8 cellular contexts compared by ENCODE assay signal in the genomic region with DNA sequence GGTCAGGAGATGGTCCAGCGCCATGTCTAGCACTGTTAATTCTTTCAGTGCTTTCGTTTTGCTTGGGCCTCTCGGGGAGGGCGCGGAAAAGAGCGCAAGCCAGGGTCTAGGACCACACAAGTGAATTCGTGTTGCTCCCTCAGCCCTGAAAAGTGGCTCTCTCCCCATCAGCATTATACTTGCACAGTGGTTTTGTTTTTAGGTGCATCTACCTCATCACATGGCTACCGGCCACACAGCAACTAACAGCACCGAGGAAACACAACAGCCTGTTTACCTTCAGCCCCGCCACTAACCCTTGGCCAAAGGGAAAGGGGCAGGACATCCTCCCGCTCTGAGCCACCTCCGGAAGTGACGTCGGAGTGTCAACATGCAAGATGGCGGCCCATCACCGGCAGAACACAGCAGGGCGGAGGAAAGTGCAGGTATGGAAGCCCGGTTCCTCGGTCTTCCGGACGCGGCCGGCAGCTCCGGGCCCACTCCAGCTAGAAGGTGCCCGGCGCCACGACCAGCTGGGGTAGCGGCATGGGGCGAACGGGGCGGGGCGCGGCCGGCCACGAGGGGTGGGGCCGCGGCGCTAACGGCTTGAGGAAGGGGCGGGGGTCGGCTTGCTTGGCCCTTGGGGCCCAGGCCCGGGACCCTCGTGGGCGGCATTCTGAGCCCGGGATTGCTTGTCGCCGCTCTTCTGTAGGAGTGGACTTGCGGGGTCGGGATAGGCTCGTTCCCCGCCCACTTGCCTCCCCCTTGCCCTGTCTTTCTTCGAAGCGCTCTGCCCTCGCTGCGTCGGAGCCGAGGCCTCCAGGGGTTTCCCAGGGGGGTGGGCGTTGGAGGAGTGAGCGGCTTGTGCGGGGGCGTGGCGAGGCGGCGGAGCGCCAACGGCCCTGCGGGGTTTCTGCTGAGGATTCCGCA. TPM values are rescaled to one million over a fixed set of nuclear protein-coding genes. Genes with fewer than 3 reads are reported as not detected.
A peak's percentile ranks its signal among the peaks of the same experiment; 100 is the strongest.
DNase-seq lines count a peak whose midpoint lies in the region; ATAC-seq lines count a peak whose summit lies in the region.

Gene SCN11A (minus strand): TSS at position 296 of the 909 bp plus-strand sequence. CDS start 101,582 bp downstream, outside the sequence.
Gene WDR48 (plus strand): TSS at position 368 of the 909 bp plus-strand sequence. CDS start 10 bp downstream, at position 378.

- peaks cover 19% of the 10 kb centered on the region for H3K4me1 Mint-ChIP-seq in activated T-helper 2 cell treated with anti-CD3 and anti-CD28 coated beads, Interferon-gamma antibody, Interleukin-2, Interleukin-4, amounts not matched to agents 10 μg/mL and 5 μg/mL and 100 μg/mL, durations not matched to agents 14 hours and 24 hours and 36 hours (ENCODE audit: low read depth)
- H3K4me1 Mint-ChIP-seq in naive thymus-derived CD8-positive, alpha-beta T cell, result peaks cover 28 to 76% (median 69%) of the 10 kb centered on the region in 4 donors
- H3K4me1 Mint-ChIP-seq in stimulated activated naive B cell treated with anti-CD40 and anti-IgM and Interleukin-4, amounts not matched to agents 10 μg/mL and 1 μg/mL and 100 μg/mL, for 72 hours, result peaks cover 23 to 42% of the 10 kb centered on the region in 2 donors

- peaks cover 2% of the 10 kb centered on the region for H3K27me3 Mint-ChIP-seq in activated T-helper 2 cell treated with anti-CD3 and anti-CD28 coated beads, Interferon-gamma antibody, Interleukin-2, Interleukin-4, amounts not matched to agents 10 μg/mL and 5 μg/mL and 100 μg/mL, durations not matched to agents 14 hours and 24 hours and 36 hours (ENCODE audit: low read depth)
- H3K27me3 Mint-ChIP-seq in naive thymus-derived CD8-positive, alpha-beta T cell, result no peaks in the 10 kb centered on the region
- H3K27me3 Mint-ChIP-seq in stimulated activated naive B cell treated with anti-CD40 and anti-IgM and Interleukin-4, amounts not matched to agents 10 μg/mL and 1 μg/mL and 100 μg/mL, for 72 hours, result no peaks in the 10 kb centered on the region

- H3K4me3 Mint-ChIP-seq in activated T-helper 2 cell treated with anti-CD3 and anti-CD28 coated beads, Interferon-gamma antibody, Interleukin-2, Interleukin-4, amounts not matched to agents 10 μg/mL and 5 μg/mL and 100 μg/mL, durations not matched to agents 14 hours and 24 hours and 36 hours (ENCODE audit: low read depth), result peak within 1 kb of the TSS; percentile 91
- peak within 1 kb of the TSS; percentile 92 to 100 (median 98) for H3K4me3 Mint-ChIP-seq in naive thymus-derived CD8-positive, alpha-beta T cell
- peak within 1 kb of the TSS; percentile 96 to 98 for H3K4me3 Mint-ChIP-seq in stimulated activated naive B cell treated with anti-CD40 and anti-IgM and Interleukin-4, amounts not matched to agents 10 μg/mL and 1 μg/mL and 100 μg/mL, for 72 hours

- peak; percentile 88 to 91 for ATAC-seq in naive thymus-derived CD8-positive, alpha-beta T cell
- peak; percentile 97 to 98 for ATAC-seq in stimulated activated naive B cell treated with anti-CD40 and anti-IgM and Interleukin-4, amounts not matched to agents 10 μg/mL and 1 μg/mL and 100 μg/mL, for 72 hours (replicated peaks)

- DNase-seq in EH (ENCODE audit: low read depth), result peak; percentile 90
- DNase-seq in GOT3 (lab: John Stamatoyannopoulos, UW), result peak; percentile 34
- DNase-seq in LHCN-M2 (ENCODE audit: low read depth), result peak; percentile 86
- DNase-seq in RPMI7951 (ENCODE audit: low read depth), result peak; percentile 91
- DNase-seq in activated T-helper 2 cell treated with anti-CD3 and anti-CD28 coated beads, Interferon-gamma antibody, Interleukin-2, Interleukin-4, amounts not matched to agents 10 μg/mL and 5 μg/mL and 100 μg/mL, durations not matched to agents 14 hours and 24 hours and 36 hours (ENCODE audit: low spot score), result peak; percentile 90
- DNase-seq in fibroblast of peridontal ligament (ENCODE audit: extremely low read depth), result peak; percentile 90
- peak; percentile 80 to 98 (median 91) for DNase-seq in naive thymus-derived CD8-positive, alpha-beta T cell
- peak; percentile 90 for DNase-seq in stimulated activated naive B cell treated with anti-CD40 and anti-IgM and Interleukin-4, amounts not matched to agents 10 μg/mL and 1 μg/mL and 100 μg/mL, for 72 hours

- peak within 1 kb of the TSS; percentile 95 for H3K27ac Mint-ChIP-seq in activated T-helper 2 cell treated with anti-CD3 and anti-CD28 coated beads, Interferon-gamma antibody, Interleukin-2, Interleukin-4, amounts not matched to agents 10 μg/mL and 5 μg/mL and 100 μg/mL, durations not matched to agents 14 hours and 24 hours and 36 hours
- H3K27ac Mint-ChIP-seq in naive thymus-derived CD8-positive, alpha-beta T cell, result peak within 1 kb of the TSS; percentile 98 to 100 (median 99)
- H3K27ac Mint-ChIP-seq in stimulated activated naive B cell treated with anti-CD40 and anti-IgM and Interleukin-4, amounts not matched to agents 10 μg/mL and 1 μg/mL and 100 μg/mL, for 72 hours, result peak within 1 kb of the TSS; percentile 97

- intact Hi-C loops in activated T-helper 2 cell treated with anti-CD3 and anti-CD28 coated beads, Interferon-gamma antibody, Interleukin-2, Interleukin-4, amounts not matched to agents 10 μg/mL and 5 μg/mL and 100 μg/mL, durations not matched to agents 14 hours and 24 hours and 36 hours (cut with micrococcal nuclease), result loop anchor here (10.0 kb wide), 1 partner anchor 333 kb away; the partner anchor contains the start of gene SLC25A38

- no peaks in the 10 kb centered on the region for H3K36me3 Mint-ChIP-seq in activated T-helper 2 cell treated with anti-CD3 and anti-CD28 coated beads, Interferon-gamma antibody, Interleukin-2, Interleukin-4, amounts not matched to agents 10 μg/mL and 5 μg/mL and 100 μg/mL, durations not matched to agents 14 hours and 24 hours and 36 hours (ENCODE audit: low read depth)
- H3K36me3 Mint-ChIP-seq in naive thymus-derived CD8-positive, alpha-beta T cell, result peaks cover 0 to 7% (median 0%) of the 10 kb centered on the region in 3 donors
- peaks cover 0 to 2% of the 10 kb centered on the region in 2 donors for H3K36me3 Mint-ChIP-seq in stimulated activated naive B cell treated with anti-CD40 and anti-IgM and Interleukin-4, amounts not matched to agents 10 μg/mL and 1 μg/mL and 100 μg/mL, for 72 hours

- POLR2A ChIA-PET in naive thymus-derived CD8-positive, alpha-beta T cell (lab: Charles Lee), result interaction anchor here (0.5 to 0.8 kb wide), 3 partner anchors 51 to 121 kb away, joined by 3 read pairs; no protein-coding TSS in a partner anchor

- H3K9me3 Mint-ChIP-seq in activated T-helper 2 cell treated with anti-CD3 and anti-CD28 coated beads, Interferon-gamma antibody, Interleukin-2, Interleukin-4, amounts not matched to agents 10 μg/mL and 5 μg/mL and 100 μg/mL, durations not matched to agents 14 hours and 24 hours and 36 hours, result no peaks in the 10 kb centered on the region
- H3K9me3 Mint-ChIP-seq in naive thymus-derived CD8-positive, alpha-beta T cell, result no peaks in the 10 kb centered on the region
- H3K9me3 Mint-ChIP-seq in stimulated activated naive B cell treated with anti-CD40 and anti-IgM and Interleukin-4, amounts not matched to agents 10 μg/mL and 1 μg/mL and 100 μg/mL, for 72 hours, result no peaks in the 10 kb centered on the region

RNA-seq across cellular contexts. Expression of gene SCN11A, which starts in this region (rescaled TPM):
- not detected in 2 replicates for total RNA-seq in LHCN-M2 (2014; rRNA removed)
- not detected for polyA plus RNA-seq in LHCN-M2 (2012)
- not detected in 2 replicates for total RNA-seq in RPMI7951 (2014; rRNA removed; shearing (Covaris generic))
- total RNA-seq in activated T-helper 2 cell treated with anti-CD3 and anti-CD28 coated beads, Interferon-gamma antibody, Interleukin-2, Interleukin-4, amounts not matched to agents 10 μg/mL and 5 μg/mL and 100 μg/mL, durations not matched to agents 14 hours and 24 hours and 36 hours, result 0.02 TPM in 2 replicates
- under 1 TPM; 0.39 to 0.47 TPM for total RNA-seq in naive thymus-derived CD8-positive, alpha-beta T cell
- polyA plus RNA-seq in naive thymus-derived CD8-positive, alpha-beta T cell, result not detected

RNA-seq across cellular contexts. Expression of gene WDR48, which starts in this region (rescaled TPM):
- total RNA-seq in LHCN-M2 (2014; rRNA removed), result 16.6 and 19.1 TPM in 2 replicates
- 7.8 TPM for polyA plus RNA-seq in LHCN-M2 (2012)
- 26.8 and 26.9 TPM in 2 replicates for total RNA-seq in RPMI7951 (2014; rRNA removed; shearing (Covaris generic))
- total RNA-seq in activated T-helper 2 cell treated with anti-CD3 and anti-CD28 coated beads, Interferon-gamma antibody, Interleukin-2, Interleukin-4, amounts not matched to agents 10 μg/mL and 5 μg/mL and 100 μg/mL, durations not matched to agents 14 hours and 24 hours and 36 hours, result 35.1 and 38.6 TPM in 2 replicates
- total RNA-seq in naive thymus-derived CD8-positive, alpha-beta T cell, result 10 to 100 TPM; 66.5 to 70.8 TPM
- polyA plus RNA-seq in naive thymus-derived CD8-positive, alpha-beta T cell, result 10 to 100 TPM; 32.7 to 37.3 (median 33.3) TPM

Comparison
In these comparisons a context has a peak if more than half of its experiments do, and no peak if none do; other contexts are left out.
1. Peak in every context shown above with its lines: DNase-seq and ATAC-seq.
2. DNase-seq: peak in every context shown above with its lines; median percentile 91 in RPMI7951; 91 in naive thymus-derived CD8-positive, alpha-beta T cell; 90 in EH; 90 in activated T-helper 2 cell treated with anti-CD3 and anti-CD28 coated beads, Interferon-gamma antibody, Interleukin-2, Interleukin-4, amounts not matched to agents 10 μg/mL and 5 μg/mL and 100 μg/mL, durations not matched to agents 14 hours and 24 hours and 36 hours; 90 in fibroblast of peridontal ligament; 90 in stimulated activated naive B cell treated with anti-CD40 and anti-IgM and Interleukin-4, amounts not matched to agents 10 μg/mL and 1 μg/mL and 100 μg/mL, for 72 hours; 86 in LHCN-M2; 34 in GOT3.